Comparison of ENCODE assay signal across 9 cellular contexts in the genomic region with DNA sequence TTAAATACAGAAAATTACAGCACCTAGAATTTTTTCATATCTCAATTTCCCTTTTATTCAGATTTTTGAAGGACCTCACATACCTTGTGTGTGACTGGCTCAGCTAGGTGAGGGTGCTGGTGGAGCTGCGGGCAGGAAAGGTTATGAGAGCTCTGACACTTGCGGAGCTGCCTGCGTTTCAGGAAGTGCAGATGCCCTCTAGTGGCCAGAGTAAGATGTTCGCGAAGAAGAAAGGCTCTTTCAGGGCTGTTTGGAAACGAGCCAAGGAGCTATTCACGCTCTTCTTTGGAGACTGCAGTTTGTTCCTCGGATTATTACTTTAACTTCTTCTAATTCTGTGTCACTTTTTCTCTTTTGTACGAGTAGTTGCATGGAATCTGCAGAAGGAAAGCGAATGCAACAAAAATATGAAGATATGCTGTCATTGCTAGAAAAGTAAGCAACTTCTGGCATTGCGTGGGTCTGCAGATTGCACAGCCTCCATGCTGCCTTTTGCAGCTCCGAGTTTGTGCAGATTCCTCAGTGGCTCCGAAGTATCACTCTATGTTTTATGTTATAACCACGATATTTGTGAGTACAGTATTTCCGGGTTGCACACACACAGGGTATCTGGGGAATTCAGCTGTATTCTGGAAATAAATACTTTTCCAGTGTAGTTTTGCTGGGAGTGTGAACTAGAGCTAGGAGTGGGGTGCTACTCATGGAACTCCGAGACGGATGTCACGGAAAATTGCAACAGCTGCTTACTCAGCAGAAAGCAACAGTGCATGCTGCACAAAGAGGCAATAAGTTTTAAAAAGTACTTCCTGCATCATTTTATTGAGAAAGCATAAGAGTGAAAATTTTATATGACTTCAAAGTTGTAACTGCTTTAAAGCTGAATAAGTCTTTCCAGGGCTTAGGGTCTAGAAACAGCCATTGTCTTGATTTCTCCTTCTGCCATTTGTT. TPM values are rescaled to one million over a fixed set of nuclear protein-coding genes. Genes with fewer than 3 reads are reported as not detected.
DNase-seq lines count a peak whose midpoint lies in the region; ATAC-seq and TF ChIP-seq lines count a peak whose summit lies in the region.
"Had no signal": no experiment of that assay in that cellular context is flagged by ENCODE, and none has a peak within 500 bp of the region (broad histone marks: within the 10 kb centered on the region; RNA-seq: fewer than 3 reads in every experiment).

No MANE protein-coding gene starts in this region.

- intact Hi-C loops in CD4-positive, alpha-beta T cell (cut with DNase I, micrococcal nuclease) = loop anchor here in 1 of 2 experiments (5.0 kb wide), 1 partner anchor 997 kb away; no protein-coding TSS in a partner anchor
- intact Hi-C loops in HCT116 (cut with micrococcal nuclease) = loop anchor here (1.0 to 10.0 kb wide), 5 partner anchors 16 to 907 kb away; no protein-coding TSS in a partner anchor
- intact Hi-C loops in aorta (cut with DNase I) = no loop called here

- TF ChIP-seq CTCF in CD4-positive, alpha-beta T cell (IDR thresholded peaks at IDR 0.05) = peak; percentile 66
- TF ChIP-seq CTCF in HCT116 (IDR thresholded peaks at IDR 0.05 in 2 of 3, conservative IDR thresholded peaks at IDR 0.05 in 1 of 3; ENCODE audit: borderline replicate concordance in 1 of 3, insufficient read depth in 1 of 3, low read depth in 2 of 3, low read length in 2 of 3) (peak; percentile 24 to 84 (median 80); a peak in 5 of 6 replicates), omental fat pad (IDR thresholded peaks at IDR 0.05) (no peak)

- CTCF ChIA-PET in CD4-positive, alpha-beta T cell (lab: Charles Lee) = no interaction called here
- CTCF ChIA-PET in HCT116 (lab: Charles Lee) = interaction anchor here (0.8 to 1.5 kb wide), 12 partner anchors 9 to 1000 kb away, joined by 3 to 9 read pairs (median 4); no protein-coding TSS in a partner anchor

- no peaks in the 10 kb centered on the region for H3K36me3 Mint-ChIP-seq in CD4-positive, alpha-beta T cell (ENCODE audit: low read depth)

- H3K4me3 Mint-ChIP-seq in CD4-positive, alpha-beta T cell = no peak overlapping the region

- H2AFZ ChIP-seq in HCT116 (ENCODE audit: low read depth, low read length, poor library complexity, severe bottlenecking) = no peak overlapping the region

- no peak overlapping the region for H3K9ac ChIP-seq in HCT116 (ENCODE audit: low read length)

- no peak for TF ChIP-seq POLR2A in HCT116 (IDR thresholded peaks at IDR 0.05; ENCODE audit: borderline replicate concordance, extremely low read depth, insufficient read depth, insufficient read length)

- H3K27ac Mint-ChIP-seq in CD4-positive, alpha-beta T cell = no peak overlapping the region

- ATAC-seq in CD4-positive, alpha-beta T cell (ENCODE audit: poor library complexity) = no peak
- ATAC-seq in HCT116 (peak; percentile 79), omental fat pad (ENCODE audit: low FRiP score) (peak; percentile 44), aorta (ENCODE audit: low FRiP score) (peak; percentile 70), HG03439 (IDR thresholded peaks at IDR 0.05; ENCODE audit: unreplicated experiment) (no peak)

- no TSS peak for BruUV-seq in HCT116 (replicated peaks; lab: Mats Ljungman, UMichigan)

- H3K27me3 Mint-ChIP-seq in CD4-positive, alpha-beta T cell = no peaks in the 10 kb centered on the region
- H3K27me3 Mint-ChIP-seq: IgD-negative memory B cell had no signal

- H3K9me3 Mint-ChIP-seq in CD4-positive, alpha-beta T cell = no peaks in the 10 kb centered on the region
- H3K9me3 Mint-ChIP-seq: IgD-negative memory B cell had no signal

- no peaks in the 10 kb centered on the region for H3K27me3 ChIP-seq in CD4-positive, alpha-beta T cell (ENCODE audit: control insufficient read depth, insufficient read depth, low read length)
- H3K27me3 ChIP-seq in HCT116 (ENCODE audit: insufficient read depth, low read length) (no peaks in the 10 kb centered on the region), aorta (ENCODE audit: control insufficient read depth in 1 of 2, insufficient read depth in 2 of 2, low read length in 1 of 2) (no peaks in the 10 kb centered on the region)

- no peaks in the 10 kb centered on the region for H4K20me1 ChIP-seq in HCT116 (ENCODE audit: insufficient read depth)

- no peaks in the 10 kb centered on the region for H3K79me2 ChIP-seq in HCT116 (ENCODE audit: insufficient read depth, low read length)

- H3K27ac ChIP-seq in CD4-positive, alpha-beta T cell (ENCODE audit: low read depth, low read length) = no peak overlapping the region
- H3K27ac ChIP-seq in HCT116 (ENCODE audit: low read depth, low read length) (no peak overlapping the region), aorta (ENCODE audit: low read depth in 1 of 2, low read length in 2 of 2) (no peak overlapping the region)

- H3K4me3 ChIP-seq in HCT116 (replicated peaks in 1 of 2; ENCODE audit: low read depth in 1 of 2, low read length in 2 of 2) (no peak overlapping the region), aorta (ENCODE audit: low read length in 2 of 2) (no peak overlapping the region)

- RAD21 ChIA-PET in HCT116 (lab: Charles Lee; ENCODE audit: low non-redundant PET in 1 of 2, low total read pairs in 2 of 2, uncharacterized antibody in 2 of 2, unreplicated experiment in 2 of 2) = no interaction called here

- peak in 6 of 10 experiments; percentile 1 to 30 (median 3) for DNase-seq in CD4-positive, alpha-beta T cell
- DNase-seq in HCT116 (ENCODE audit: low read depth, low spot score) (peak; percentile 60), NCI-H510A (lab: John Stamatoyannopoulos, UW) (peak; percentile 48), activated T-cell treated with anti-CD3 and anti-CD28 coated beads for 4 hours (peak; percentile 9), foreskin melanocyte (peak; percentile 63), omental fat pad (ENCODE audit: low spot score) (no peak), aorta (no peak)

- H3K36me3 ChIP-seq in HCT116 (ENCODE audit: control insufficient read depth in 1 of 2, insufficient read depth in 2 of 2, low read length in 2 of 2) (no peaks in the 10 kb centered on the region), aorta (ENCODE audit: control insufficient read depth in 1 of 2, insufficient read depth in 2 of 2, low read length in 1 of 2) (no peaks in the 10 kb centered on the region)

- H3K4me2 ChIP-seq in HCT116 (ENCODE audit: low read length) = no peak overlapping the region

- no peaks in the 10 kb centered on the region for H3K9me3 ChIP-seq in CD4-positive, alpha-beta T cell (ENCODE audit: control insufficient read depth, low read length)
- H3K9me3 ChIP-seq in HCT116 (ENCODE audit: control insufficient read depth in 1 of 2, insufficient read depth in 1 of 2, low read depth in 1 of 2, low read length in 2 of 2) (no peaks in the 10 kb centered on the region), aorta (ENCODE audit: control insufficient read depth, low read length) (peaks cover 1% of the 10 kb centered on the region)

- H3K4me1 ChIP-seq in HCT116 (ENCODE audit: control insufficient read depth in 1 of 2, insufficient read depth in 2 of 2, low read length in 2 of 2) (no peaks in the 10 kb centered on the region), aorta (ENCODE audit: control insufficient read depth in 1 of 2, insufficient read depth in 2 of 2, low read length in 2 of 2) (no peaks in the 10 kb centered on the region)

- WGBS in aorta, 2 donors = 23 to 28% methylated on average over 18 of the region's 18 CpGs

- no peaks in the 10 kb centered on the region for H3K9me2 ChIP-seq in HCT116 (ENCODE audit: insufficient read depth)

- TF ChIP-seq RAD21 in HCT116 (IDR thresholded peaks at IDR 0.05; ENCODE audit: low read depth) = peak; percentile 47

- POLR2A ChIA-PET in CD4-positive, alpha-beta T cell (lab: Charles Lee) = no interaction called here
- POLR2A ChIA-PET in HCT116 (lab: Charles Lee) = no interaction called here

- no peaks in the 10 kb centered on the region for H3K4me1 Mint-ChIP-seq in CD4-positive, alpha-beta T cell (ENCODE audit: low read depth)

TF ChIP-seq in HCT116, 20 proteins besides CTCF, POLR2A, EP300 and RAD21:
- TF ChIP-seq TCF7L2 (IDR thresholded peaks at IDR 0.05; ENCODE audit: borderline replicate concordance, extremely low read depth, insufficient read depth, insufficient read length) = peak; percentile 15
- TF ChIP-seq, protein P1, sequence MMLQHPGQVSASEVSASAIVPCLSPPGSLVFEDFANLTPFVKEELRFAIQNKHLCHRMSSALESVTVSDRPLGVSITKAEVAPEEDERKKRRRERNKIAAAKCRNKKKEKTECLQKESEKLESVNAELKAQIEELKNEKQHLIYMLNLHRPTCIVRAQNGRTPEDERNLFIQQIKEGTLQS (IDR thresholded peaks at IDR 0.05) = no peak

RNA-seq across cellular contexts. Expression of gene DNAH9, which starts 46.3 kb away (rescaled TPM):
- not detected for total RNA-seq in CD4-positive, alpha-beta T cell
- total RNA-seq in HCT116 (2021; ENCODE audit: unreplicated experiment) = not detected
- polyA plus RNA-seq in HCT116 (2012) = 0.04 TPM in 1 of 2 replicates, not detected in the other
- 1 to 10 TPM in 3 of 4 donors, under 1 TPM in 1; 0.72 to 6.0 (median 3.1) TPM for total RNA-seq in omental fat pad
- under 1 TPM in 1 of 2 donors, not detected in 1; 0.18 TPM for total RNA-seq in aorta
- not detected for polyA plus RNA-seq in aorta
- polyA plus RNA-seq: IgD-negative memory B cell had no signal

Comparison
In these comparisons a context has a peak if more than half of its experiments do, and no peak if none do; other contexts are left out.
1. ATAC-seq: peak in HCT116 (single experiment), omental fat pad (single experiment) and aorta (single experiment); none in CD4-positive, alpha-beta T cell (single experiment) and HG03439 (single experiment).
2. DNase-seq: peak in CD4-positive, alpha-beta T cell (6 of 10), HCT116 (single experiment), NCI-H510A (single experiment), activated T-cell treated with anti-CD3 and anti-CD28 coated beads for 4 hours (single experiment) and foreskin melanocyte (single experiment); none in omental fat pad (single experiment) and aorta (0 of 2).
3. CTCF ChIP-seq: peak in CD4-positive, alpha-beta T cell (single experiment) and HCT116 (3 of 3); none in omental fat pad (0 of 3).